Comparison of ENCODE assay signal across 3 cellular contexts in the genomic region with DNA sequence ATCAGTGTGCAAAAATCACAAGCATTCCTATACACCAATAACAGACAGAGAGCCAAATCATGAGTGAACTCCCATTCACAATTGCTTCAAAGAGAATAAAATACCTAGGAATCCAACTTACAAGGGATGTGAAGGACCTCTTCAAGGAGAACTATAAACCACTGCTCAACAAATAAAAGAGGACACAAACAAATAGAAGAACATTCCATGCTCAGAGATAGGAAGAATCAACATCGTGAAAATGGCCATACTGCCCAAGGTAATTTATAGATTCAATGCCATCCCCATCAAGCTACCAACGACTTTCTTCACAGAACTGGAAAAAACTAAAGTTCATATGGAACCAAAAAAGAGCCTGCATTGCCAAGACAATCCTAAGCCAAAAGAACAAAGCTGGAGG. TPM values are rescaled to one million over a fixed set of nuclear protein-coding genes. Genes with fewer than 3 reads are reported as not detected.
"Had no signal": no experiment of that assay in that cellular context is flagged by ENCODE, and none has a peak within 500 bp of the region (broad histone marks: within the 10 kb centered on the region; RNA-seq: fewer than 3 reads in every experiment).

No MANE protein-coding gene starts in this region.

RNA-seq across cellular contexts. Expression of a gene that starts 54.8 kb away (rescaled TPM):
- total RNA-seq: epithelial cell of proximal tubule, fibroblast of villous mesenchyme, foreskin keratinocyte had no signal
